Comparison of ENCODE assay signal across 13 cellular contexts in genomic region chr17:31074772-31075538, GRCh38. TPM values are rescaled to one million over a fixed set of nuclear protein-coding genes. Genes with fewer than 3 reads are reported as not detected.
DNase-seq lines count a peak whose midpoint lies in the region; ATAC-seq and TF ChIP-seq lines count a peak whose summit lies in the region.
"Had no signal": no experiment of that assay in that cellular context is flagged by ENCODE, and none has a peak within 500 bp of the region (broad histone marks: within the 10 kb centered on the region; RNA-seq: fewer than 3 reads in every experiment).

No MANE protein-coding gene starts in this region.

- H3K27me3 ChIP-seq in Caco-2 (replicated peaks; ENCODE audit: control insufficient read depth, insufficient read depth, low read length) = no peaks in the 10 kb centered on the region
- no peaks in the 10 kb centered on the region for H3K27me3 ChIP-seq in right atrium auricular region

- H3K4me1 ChIP-seq in Caco-2 (peaks cover 22% of the 10 kb centered on the region), right atrium auricular region (no peaks in the 10 kb centered on the region)

- H3K4me1 Mint-ChIP-seq in Caco-2 (ENCODE audit: low read depth, unreplicated experiment) = peaks cover 20% of the 10 kb centered on the region

- H3K36me3 ChIP-seq in Caco-2 (ENCODE audit: control insufficient read depth, insufficient read depth, low read length) (no peaks in the 10 kb centered on the region), right atrium auricular region (no peaks in the 10 kb centered on the region)

- CTCF ChIA-PET in Caco-2 (lab: Charles Lee) = no interaction called here

- peak overlapping the region; percentile 42 for H3K27ac Mint-ChIP-seq in Caco-2 (ENCODE audit: unreplicated experiment)
- H3K27ac Mint-ChIP-seq: activated T-helper 2 cell treated with anti-CD3 and anti-CD28 coated beads, Interferon-gamma antibody, Interleukin-2, Interleukin-4, amounts not matched to agents 10 μg/mL and 5 μg/mL and 100 μg/mL, durations not matched to agents 14 hours and 24 hours and 36 hours; stimulated activated naive CD8-positive, alpha-beta T cell treated with anti-CD3 and anti-CD28 coated beads, Interleukin-15, Interleukin-2, amounts not matched to agents 100 ng/mL and 50 ng/mL, for 24 hours had no signal

- POLR2A ChIA-PET in Caco-2 (lab: Charles Lee) = no interaction called here

- TF ChIP-seq CTCF in Caco-2 (IDR thresholded peaks at IDR 0.05; ENCODE audit: insufficient read depth in 1 of 2, low read depth in 1 of 2, low read length in 1 of 2, severe bottlenecking in 1 of 2, unreplicated experiment in 1 of 2) = no peak
- TF ChIP-seq CTCF in astrocyte of the spinal cord (IDR thresholded peaks at IDR 0.05; ENCODE audit: low read depth, low read length) = no peak
- no peak for TF ChIP-seq CTCF in right atrium auricular region (IDR thresholded peaks at IDR 0.05)

- no peak for TF ChIP-seq RAD21 in Ishikawa (IDR thresholded peaks at IDR 0.05; ENCODE audit: low read depth)

- TF ChIP-seq EP300 in Ishikawa (IDR thresholded peaks at IDR 0.05; ENCODE audit: borderline replicate concordance) = no peak

- no peaks in the 10 kb centered on the region for H3K9me3 Mint-ChIP-seq in Caco-2 (ENCODE audit: unreplicated experiment)
- H3K9me3 Mint-ChIP-seq: activated T-helper 2 cell treated with anti-CD3 and anti-CD28 coated beads, Interferon-gamma antibody, Interleukin-2, Interleukin-4, amounts not matched to agents 10 μg/mL and 5 μg/mL and 100 μg/mL, durations not matched to agents 14 hours and 24 hours and 36 hours; stimulated activated naive CD8-positive, alpha-beta T cell treated with anti-CD3 and anti-CD28 coated beads, Interleukin-15, Interleukin-2, amounts not matched to agents 100 ng/mL and 50 ng/mL, for 24 hours had no signal

- no peaks in the 10 kb centered on the region for H3K27me3 Mint-ChIP-seq in Caco-2 (ENCODE audit: insufficient read depth, unreplicated experiment)
- H3K27me3 Mint-ChIP-seq: stimulated activated naive CD8-positive, alpha-beta T cell treated with anti-CD3 and anti-CD28 coated beads, Interleukin-15, Interleukin-2, amounts not matched to agents 100 ng/mL and 50 ng/mL, for 24 hours had no signal

- H3K9me3 ChIP-seq in Caco-2 = no peaks in the 10 kb centered on the region
- H3K9me3 ChIP-seq in right atrium auricular region = no peaks in the 10 kb centered on the region

- peak in 1 of 2 experiments; percentile 62 for DNase-seq in Caco-2
- DNase-seq in astrocyte of the spinal cord (ENCODE audit: low read depth, low spot score) = peak; percentile 82
- peak; percentile 24 for DNase-seq in kidney glomerular epithelial cell (lab: John Stamatoyannopoulos, UW)
- DNase-seq in NK-92 (lab: John Stamatoyannopoulos, UW; ENCODE audit: unreplicated experiment) = no peak
- no peak for DNase-seq in right atrium auricular region (ENCODE audit: low spot score)
- no peak for DNase-seq in stimulated activated CD4-positive, alpha-beta T cell treated with anti-CD3 and anti-CD28 coated beads, Interleukin-1b, Interleukin-23, amount 100 ng/mL, for 48 hours
- DNase-seq: C1 segment of cervical spinal cord, GF-D8 had no signal

- no TSS peak for BruUV-seq in Caco-2 (replicated peaks; lab: Mats Ljungman, UMichigan)

- H3K36me3 Mint-ChIP-seq in Caco-2 (ENCODE audit: insufficient read depth, unreplicated experiment) = no peaks in the 10 kb centered on the region

- intact Hi-C loops in Caco-2 (cut with micrococcal nuclease; ENCODE audit: unreplicated experiment) = no loop called here

- no peak overlapping the region for H3K27ac ChIP-seq in right atrium auricular region
- H3K27ac ChIP-seq: epithelial cell of prostate had no signal

- no peak overlapping the region for H3K4me3 ChIP-seq in Caco-2 (ENCODE audit: low read depth, low read length)
- H3K4me3 ChIP-seq in astrocyte of the spinal cord (ENCODE audit: low read depth, low read length) = no peak overlapping the region
- no peak overlapping the region for H3K4me3 ChIP-seq in right atrium auricular region

- H3K4me3 Mint-ChIP-seq in Caco-2 (ENCODE audit: unreplicated experiment) = no peak overlapping the region
- H3K4me3 Mint-ChIP-seq: stimulated activated naive CD8-positive, alpha-beta T cell treated with anti-CD3 and anti-CD28 coated beads, Interleukin-15, Interleukin-2, amounts not matched to agents 100 ng/mL and 50 ng/mL, for 24 hours had no signal

- in situ Hi-C loops in astrocyte of the spinal cord (cut with HindIII; ENCODE audit: low sequenced_read_pairs) = no loop called here

- no peak for ATAC-seq in HG02970 (IDR thresholded peaks at IDR 0.05; ENCODE audit: low FRiP score, unreplicated experiment)

TF ChIP-seq in Ishikawa, 13 proteins besides CTCF, POLR2A, EP300 and RAD21:
- TF ChIP-seq TEAD4 (IDR thresholded peaks at IDR 0.05) (peak; percentile 80), TCF12 (IDR thresholded peaks at IDR 0.05; ENCODE audit: low read depth) (0 out of 2 replicates have a peak, but pooled peaks have one; percentile 49), TAF1 (IDR thresholded peaks at IDR 0.05; ENCODE audit: low read depth) (no peak)

RNA-seq across cellular contexts. Expression of gene NF1, which starts 19.8 kb away (rescaled TPM):
- total RNA-seq in Caco-2 (2022) (62.4 and 69.5 TPM in 2 replicates), right atrium auricular region (10 to 100 TPM; 47.5 to 51.4 TPM)

Comparison
In these comparisons a context has a peak if more than half of its experiments do, and no peak if none do; other contexts are left out.
1. DNase-seq: peak in astrocyte of the spinal cord (single experiment) and kidney glomerular epithelial cell (single experiment); none in NK-92 (single experiment), right atrium auricular region (single experiment) and stimulated activated CD4-positive, alpha-beta T cell treated with anti-CD3 and anti-CD28 coated beads, Interleukin-1b, Interleukin-23, amount 100 ng/mL, for 48 hours (single experiment).